11 cellular contexts compared by ENCODE assay signal in the genomic region with DNA sequence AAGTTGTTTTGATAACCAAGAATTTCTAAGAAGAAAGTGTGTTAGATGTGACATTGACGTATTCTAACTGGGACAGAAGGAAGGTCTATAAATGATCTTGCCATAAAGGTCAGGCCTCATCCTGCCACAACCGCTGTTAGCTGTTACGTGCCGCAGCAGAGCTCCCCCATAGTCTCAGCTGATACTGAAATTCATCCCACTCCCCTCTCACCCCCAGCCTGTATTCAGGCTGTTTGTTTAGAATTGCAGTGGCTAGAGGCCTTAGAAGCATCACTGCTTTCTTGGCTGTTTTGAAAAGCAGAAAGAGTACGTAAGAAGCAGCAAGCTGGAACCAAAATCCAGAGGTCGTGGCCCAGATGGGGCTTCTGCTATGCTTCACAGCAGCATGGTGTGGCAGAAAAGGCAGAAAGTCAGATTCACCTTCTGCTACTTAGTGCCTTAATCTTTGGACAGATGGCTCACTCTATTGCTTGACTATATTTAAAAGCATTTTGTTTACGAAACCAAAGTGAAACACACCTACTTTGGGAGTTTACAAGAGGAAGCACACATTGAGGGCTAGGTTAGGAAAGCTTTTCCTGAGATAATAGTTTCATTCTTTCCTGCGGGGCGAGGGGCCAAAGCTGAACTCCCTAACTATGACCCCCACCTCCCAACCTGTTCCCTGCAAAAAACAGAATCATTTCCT. TPM values are rescaled to one million over a fixed set of nuclear protein-coding genes. Genes with fewer than 3 reads are reported as not detected.
DNase-seq lines count a peak whose midpoint lies in the region; ATAC-seq, FAIRE-seq and TF ChIP-seq lines count a peak whose summit lies in the region.
"Had no signal": no experiment of that assay in that cellular context is flagged by ENCODE, and none has a peak within 500 bp of the region (broad histone marks: within the 10 kb centered on the region; RNA-seq: fewer than 3 reads in every experiment).

No MANE protein-coding gene starts in this region.

- peaks cover 79% of the 10 kb centered on the region for H3K27me3 Mint-ChIP-seq in T-helper 1 cell treated with Interleukin-12 subunit alpha and Interleukin-12 subunit beta and Interleukin-4 antibody, amounts not matched to agents 30 μg/mL and 1 μg/mL, for 36 hours (ENCODE audit: low read depth)
- peaks cover 69% of the 10 kb centered on the region for H3K27me3 Mint-ChIP-seq in activated T-cell treated with anti-CD3 and anti-CD28 coated beads, Interleukin-2, amount 50 U/mL, for 72 hours (ENCODE audit: low read depth)

- no peaks in the 10 kb centered on the region for H3K79me2 ChIP-seq in keratinocyte (ENCODE audit: control insufficient read depth, insufficient read depth, low read length)

- peaks cover 30% of the 10 kb centered on the region for H3K4me1 Mint-ChIP-seq in T-helper 1 cell treated with Interleukin-12 subunit alpha and Interleukin-12 subunit beta and Interleukin-4 antibody, amounts not matched to agents 30 μg/mL and 1 μg/mL, for 36 hours (ENCODE audit: low read depth)
- H3K4me1 Mint-ChIP-seq in activated T-cell treated with anti-CD3 and anti-CD28 coated beads, Interleukin-2, amount 50 U/mL, for 72 hours (ENCODE audit: low read depth), result peaks cover 45% of the 10 kb centered on the region

- intact Hi-C loops in head of caudate nucleus (cut with DNase I) (loop anchor here (10.0 kb wide), 1 partner anchor 85 kb away; no protein-coding TSS in a partner anchor), prostate gland (cut with DNase I) (no loop called here), left colon (cut with DNase I, micrococcal nuclease) (no loop called here)

- no peaks in the 10 kb centered on the region for H4K20me1 ChIP-seq in keratinocyte (ENCODE audit: control insufficient read depth, extremely low read depth, insufficient read depth, low read length)
- H4K20me1 ChIP-seq: BLaER1 had no signal

- TF ChIP-seq CTCF in keratinocyte (optimal IDR thresholded peaks at IDR 0.05 in 1 of 3, IDR thresholded peaks at IDR 0.05 in 1 of 3, conservative IDR thresholded peaks at IDR 0.05 in 1 of 3; ENCODE audit: extremely low read depth in 1 of 3, insufficient read depth in 2 of 3, low read length in 3 of 3), result no peak
- TF ChIP-seq CTCF in prostate gland (IDR thresholded peaks at IDR 0.05), result no peak

- no peaks in the 10 kb centered on the region for H3K9me1 ChIP-seq in keratinocyte (ENCODE audit: control insufficient read depth, extremely low read depth, insufficient read depth, low read length)

- peak overlapping the region; percentile 48 for H3K4me3 Mint-ChIP-seq in T-helper 1 cell treated with Interleukin-12 subunit alpha and Interleukin-12 subunit beta and Interleukin-4 antibody, amounts not matched to agents 30 μg/mL and 1 μg/mL, for 36 hours
- peak overlapping the region; percentile 48 to 86 for H3K4me3 Mint-ChIP-seq in activated T-cell treated with anti-CD3 and anti-CD28 coated beads, Interleukin-2, amount 50 U/mL, for 72 hours

- WGBS in prostate gland, result 75% methylated on average over 9 of the region's 9 CpGs

- H3K27me3 ChIP-seq in keratinocyte (ENCODE audit: control insufficient read depth, extremely low read depth, insufficient read depth, low read length) (peaks cover 23% of the 10 kb centered on the region), subcutaneous abdominal adipose tissue (ENCODE audit: control insufficient read depth in 5 of 5, insufficient read depth in 4 of 5, low read length in 5 of 5) (peaks cover 6 to 28% (median 22%) of the 10 kb centered on the region in 5 donors), prostate gland (replicated peaks; ENCODE audit: insufficient read depth) (no peaks in the 10 kb centered on the region)

- DNase-seq in T-helper 1 cell, result no peak
- peak; percentile 31 to 60 for DNase-seq in activated T-cell treated with anti-CD3 and anti-CD28 coated beads, Interleukin-2, amount 50 U/mL, for 72 hours
- DNase-seq in keratinocyte (ENCODE audit: low read depth, low spot score), result no peak
- DNase-seq in head of caudate nucleus, result no peak
- DNase-seq in prostate gland (ENCODE audit: low spot score), result no peak
- DNase-seq in left colon, result no peak

- TF ChIP-seq POLR2A in prostate gland (IDR thresholded peaks at IDR 0.05), result no peak

- peak overlapping the region; percentile 87 for H3K4me2 ChIP-seq in keratinocyte (ENCODE audit: control insufficient read depth, extremely low read depth, insufficient read depth, low read depth, low read length)

- peak overlapping the region; percentile 82 for H3K27ac Mint-ChIP-seq in T-helper 1 cell treated with Interleukin-12 subunit alpha and Interleukin-12 subunit beta and Interleukin-4 antibody, amounts not matched to agents 30 μg/mL and 1 μg/mL, for 36 hours
- peak overlapping the region; percentile 85 for H3K27ac Mint-ChIP-seq in activated T-cell treated with anti-CD3 and anti-CD28 coated beads, Interleukin-2, amount 50 U/mL, for 72 hours

- H3K27ac ChIP-seq in keratinocyte (ENCODE audit: control insufficient read depth, insufficient read depth, low read length) (no peak overlapping the region), subcutaneous abdominal adipose tissue (ENCODE audit: low read depth, low read length) (no peak overlapping the region), prostate gland (peak overlapping the region in 1 of 2 donors; percentile 72)
- H3K27ac ChIP-seq: BLaER1 had no signal

- H3K9me3 Mint-ChIP-seq in T-helper 1 cell treated with Interleukin-12 subunit alpha and Interleukin-12 subunit beta and Interleukin-4 antibody, amounts not matched to agents 30 μg/mL and 1 μg/mL, for 36 hours, result peaks cover 3% of the 10 kb centered on the region
- H3K9me3 Mint-ChIP-seq in activated T-cell treated with anti-CD3 and anti-CD28 coated beads, Interleukin-2, amount 50 U/mL, for 72 hours, result no peaks in the 10 kb centered on the region

- H3K4me3 ChIP-seq in keratinocyte (ENCODE audit: control insufficient read depth in 2 of 3, extremely low read depth in 1 of 3, insufficient read depth in 2 of 3, low read depth in 1 of 3, low read length in 3 of 3) (peak overlapping the region in 1 of 3 experiments; percentile 65), subcutaneous abdominal adipose tissue (ENCODE audit: low read depth in 1 of 5, low read length in 5 of 5) (peak overlapping the region in 4 of 5 donors; percentile 67 to 71 (median 68)), prostate gland (peak overlapping the region in 1 of 2 donors; percentile 48)

- no peak for FAIRE-seq in keratinocyte (lab: Jason Lieb, UNC)
- FAIRE-seq: GM19239 had no signal

- H3K9me3 ChIP-seq in keratinocyte (ENCODE audit: control insufficient read depth, low read depth, low read length) (no peaks in the 10 kb centered on the region), subcutaneous abdominal adipose tissue (ENCODE audit: control insufficient read depth in 5 of 5, low read length in 5 of 5) (peaks cover 0 to 5% (median 3%) of the 10 kb centered on the region in 5 donors), prostate gland (no peaks in the 10 kb centered on the region)

- H2AFZ ChIP-seq in keratinocyte (ENCODE audit: control insufficient read depth, low read length), result no peak overlapping the region

- H3K36me3 Mint-ChIP-seq in T-helper 1 cell treated with Interleukin-12 subunit alpha and Interleukin-12 subunit beta and Interleukin-4 antibody, amounts not matched to agents 30 μg/mL and 1 μg/mL, for 36 hours (ENCODE audit: low read depth), result peaks cover 2% of the 10 kb centered on the region
- no peaks in the 10 kb centered on the region for H3K36me3 Mint-ChIP-seq in activated T-cell treated with anti-CD3 and anti-CD28 coated beads, Interleukin-2, amount 50 U/mL, for 72 hours (ENCODE audit: insufficient read depth in 2 of 2)

- H3K36me3 ChIP-seq in keratinocyte (ENCODE audit: control insufficient read depth in 2 of 2, extremely low read depth in 1 of 2, insufficient read depth in 2 of 2, low read length in 2 of 2) (no peaks in the 10 kb centered on the region), subcutaneous abdominal adipose tissue (ENCODE audit: control insufficient read depth in 5 of 5, insufficient read depth in 5 of 5, low read length in 5 of 5) (no peaks in the 10 kb centered on the region), prostate gland (no peaks in the 10 kb centered on the region)
- H3K36me3 ChIP-seq: BLaER1 had no signal

- dilution Hi-C loops in keratinocyte (cut with MboI; ENCODE audit: extremely low pct_ligation_motif_present, low sequenced_read_pairs), result no loop called here

- ATAC-seq in activated T-cell treated with anti-CD3 and anti-CD28 coated beads, Interleukin-2, amount 50 U/mL, for 72 hours (replicated peaks in 1 of 2), result peak; percentile 49 to 69
- ATAC-seq in left colon, result no peak

- H3K9ac ChIP-seq in keratinocyte (ENCODE audit: control insufficient read depth, extremely low read depth, insufficient read depth, low read length) (no peak overlapping the region), subcutaneous abdominal adipose tissue (ENCODE audit: low read length in 5 of 5) (no peak overlapping the region)
- H3K9ac ChIP-seq: BLaER1 had no signal

- peaks cover 10% of the 10 kb centered on the region for H3K4me1 ChIP-seq in keratinocyte (ENCODE audit: control insufficient read depth, extremely low read depth, insufficient read depth, low read length)
- peaks cover 0 to 27% (median 21%) of the 10 kb centered on the region in 5 donors for H3K4me1 ChIP-seq in subcutaneous abdominal adipose tissue (ENCODE audit: control insufficient read depth in 5 of 5, insufficient read depth in 5 of 5, low read length in 5 of 5)
- H3K4me1 ChIP-seq in prostate gland (replicated peaks), result no peaks in the 10 kb centered on the region

RNA-seq across cellular contexts. Expression of gene LAYN, which starts 0.9 kb away (rescaled TPM):
- total RNA-seq in activated T-cell treated with anti-CD3 and anti-CD28 coated beads, Interleukin-2, amount 50 U/mL, for 72 hours, result 10 to 100 TPM; 12.3 to 15.6 TPM
- 1.1 to 5.1 TPM (median 3.6 TPM) in 3 replicates for polyA plus RNA-seq in keratinocyte
- polyA plus RNA-seq in keratinocyte (2011; ENCODE audit: low read depth), result 3.4 TPM
- 2.1 and 2.4 TPM in 2 replicates for polyA plus RNA-seq in keratinocyte (2011; cell fraction: cytosol; rRNA removed)
- 2.4 and 3.3 TPM in 2 replicates for polyA plus RNA-seq in keratinocyte (2011; cell fraction: nucleus; rRNA removed)
- polyA plus RNA-seq in keratinocyte (2012; ENCODE audit: low replicate concordance), result 1.9 and 3.8 TPM in 2 replicates
- polyA minus RNA-seq in keratinocyte, result 2.4 to 3.6 TPM in 2 of 3 replicates, not detected in the other
- 1.7 TPM for polyA minus RNA-seq in keratinocyte (2011; cell fraction: cytosol; rRNA and poly(A)+ RNA removed)
- polyA minus RNA-seq in keratinocyte (2011; cell fraction: nucleus; rRNA and poly(A)+ RNA removed), result 1.1 and 3.7 TPM in 2 replicates
- total RNA-seq in prostate gland (10 to 100 TPM; 10.6 to 12.8 TPM), left colon (1 to 10 TPM; 1.9 to 4.6 TPM)

RNA-seq across cellular contexts. Expression of gene HOATZ, which starts 25.0 kb away (rescaled TPM):
- total RNA-seq in activated T-cell treated with anti-CD3 and anti-CD28 coated beads, Interleukin-2, amount 50 U/mL, for 72 hours, result not detected
- 0.11 TPM in 1 of 3 replicates, not detected in the others for polyA plus RNA-seq in keratinocyte
- polyA plus RNA-seq in keratinocyte (2011; ENCODE audit: low read depth), result not detected
- polyA plus RNA-seq in keratinocyte (2011; cell fraction: cytosol; rRNA removed), result not detected in 2 replicates
- not detected in 2 replicates for polyA plus RNA-seq in keratinocyte (2011; cell fraction: nucleus; rRNA removed)
- not detected in 2 replicates for polyA plus RNA-seq in keratinocyte (2012; ENCODE audit: low replicate concordance)
- 0.10 TPM in 1 of 3 replicates, not detected in the others for polyA minus RNA-seq in keratinocyte
- polyA minus RNA-seq in keratinocyte (2011; cell fraction: cytosol; rRNA and poly(A)+ RNA removed), result not detected
- not detected in 2 replicates for polyA minus RNA-seq in keratinocyte (2011; cell fraction: nucleus; rRNA and poly(A)+ RNA removed)
- 1 to 10 TPM in 1 of 2 donors, not detected in 1; 1.0 TPM for total RNA-seq in prostate gland
- not detected for total RNA-seq in left colon
- total RNA-seq: sciatic nerve had no signal

RNA-seq across cellular contexts. Expression of gene BTG4, which starts 27.4 kb away (rescaled TPM):
- total RNA-seq in activated T-cell treated with anti-CD3 and anti-CD28 coated beads, Interleukin-2, amount 50 U/mL, for 72 hours, result under 1 TPM in 1 of 2 donors, not detected in 1; 0.23 TPM
- polyA plus RNA-seq in keratinocyte, result 0.07 to 0.13 TPM (median 0.12 TPM) in 3 replicates
- 0.26 TPM for polyA plus RNA-seq in keratinocyte (2011; ENCODE audit: low read depth)
- not detected in 2 replicates for polyA plus RNA-seq in keratinocyte (2011; cell fraction: cytosol; rRNA removed)
- polyA plus RNA-seq in keratinocyte (2011; cell fraction: nucleus; rRNA removed), result 0.37 and 0.39 TPM in 2 replicates
- not detected in 2 replicates for polyA plus RNA-seq in keratinocyte (2012; ENCODE audit: low replicate concordance)
- polyA minus RNA-seq in keratinocyte, result not detected in 3 replicates
- polyA minus RNA-seq in keratinocyte (2011; cell fraction: cytosol; rRNA and poly(A)+ RNA removed), result not detected
- polyA minus RNA-seq in keratinocyte (2011; cell fraction: nucleus; rRNA and poly(A)+ RNA removed), result not detected in 2 replicates
- total RNA-seq in prostate gland (1 to 10 TPM in 1 of 2 donors, not detected in 1; 3.3 TPM), left colon (not detected)
- total RNA-seq: sciatic nerve had no signal

Comparison
In these comparisons a context has a peak if more than half of its experiments do, and no peak if none do; other contexts are left out.
1. DNase-seq: peak in activated T-cell treated with anti-CD3 and anti-CD28 coated beads, Interleukin-2, amount 50 U/mL, for 72 hours (2 of 2); none in T-helper 1 cell (0 of 5), keratinocyte (single experiment), head of caudate nucleus (0 of 42), prostate gland (single experiment) and left colon (0 of 2).